ENCODE assay signal across 1 cellular context in genomic region chr22:48943567-48944432, GRCh38.
TF ChIP-seq lines count a peak whose summit lies in the region.

No MANE protein-coding gene starts in this region.

TF ChIP-seq in HepG2, 621 proteins besides CTCF, POLR2A, EP300 and RAD21 (continued from another document and continues in another):
- peak; percentile 38; the same call in 1 of the 2 replicates for TF ChIP-seq POGK (CRISPR knock-in tag; conservative IDR thresholded peaks at IDR 0.05)
- TF ChIP-seq ZNF280B (CRISPR knock-in tag; IDR thresholded peaks at IDR 0.05; ENCODE audit: borderline replicate concordance), result no peak
- TF ChIP-seq RNF219 (CRISPR knock-in tag; IDR thresholded peaks at IDR 0.05), result no peak
- no peak for TF ChIP-seq HES4 (CRISPR knock-in tag; IDR thresholded peaks at IDR 0.05; ENCODE audit: borderline replicate concordance)
- TF ChIP-seq IKZF5 (CRISPR knock-in tag; IDR thresholded peaks at IDR 0.05), result peak; percentile 77
- no peak for TF ChIP-seq NPAS2 (CRISPR knock-in tag; IDR thresholded peaks at IDR 0.05; ENCODE audit: borderline replicate concordance)
- TF ChIP-seq SRSF1 (optimal IDR thresholded peaks at IDR 0.05; ENCODE audit: low read depth, low read length), result no peak
- TF ChIP-seq GRHL1 (CRISPR knock-in tag; conservative IDR thresholded peaks at IDR 0.05), result no peak
- TF ChIP-seq SP2 (CRISPR knock-in tag; IDR thresholded peaks at IDR 0.05), result 0 out of 2 replicates have a peak, but pooled peaks have one; percentile 33
- TF ChIP-seq NFIB (CRISPR knock-in tag; IDR thresholded peaks at IDR 0.05; ENCODE audit: borderline replicate concordance), result no peak
- TF ChIP-seq ATF4 (CRISPR knock-in tag; IDR thresholded peaks at IDR 0.05), result no peak
- TF ChIP-seq ZNF589 (CRISPR knock-in tag; conservative IDR thresholded peaks at IDR 0.05), result no peak; the same call in 1 of the 2 replicates
- TF ChIP-seq IKZF1 (IDR thresholded peaks at IDR 0.05), result no peak
- TF ChIP-seq MNT (IDR thresholded peaks at IDR 0.05), result no peak
- TF ChIP-seq SNAI1 (CRISPR knock-in tag; IDR thresholded peaks at IDR 0.05; ENCODE audit: borderline replicate concordance), result peak; percentile 72; the same call in 1 of the 2 replicates
- no peak for TF ChIP-seq GABPA (IDR thresholded peaks at IDR 0.05; ENCODE audit: low read depth, low read length)
- TF ChIP-seq GABPA (CRISPR knock-in tag; IDR thresholded peaks at IDR 0.05; ENCODE audit: low read depth), result peak; percentile 58; the same call in 1 of the 2 replicates
- peak; percentile 76 for TF ChIP-seq ZNF574 (CRISPR knock-in tag; IDR thresholded peaks at IDR 0.05)
- no peak for TF ChIP-seq ZBTB49 (CRISPR knock-in tag; IDR thresholded peaks at IDR 0.05; ENCODE audit: borderline replicate concordance)
- no peak for TF ChIP-seq ZFP62 (CRISPR knock-in tag; IDR thresholded peaks at IDR 0.05)
- no peak for TF ChIP-seq ATF6 (CRISPR knock-in tag; conservative IDR thresholded peaks at IDR 0.05)
- no peak for TF ChIP-seq ZNF775 (CRISPR knock-in tag; IDR thresholded peaks at IDR 0.05; ENCODE audit: borderline replicate concordance)
- no peak; the same call in 1 of the 2 replicates for TF ChIP-seq ZNF343 (CRISPR knock-in tag; IDR thresholded peaks at IDR 0.05)
- no peak for TF ChIP-seq ZNF235 (CRISPR knock-in tag; IDR thresholded peaks at IDR 0.05; ENCODE audit: borderline replicate concordance)
- peak; percentile 84 for TF ChIP-seq ATF2 (CRISPR knock-in tag; IDR thresholded peaks at IDR 0.05)
- no peak for TF ChIP-seq CSRNP2 (CRISPR knock-in tag; conservative IDR thresholded peaks at IDR 0.05; ENCODE audit: low read depth)
- peak; percentile 54; the same call in 1 of the 2 replicates for TF ChIP-seq HIVEP1 (CRISPR knock-in tag; IDR thresholded peaks at IDR 0.05)
- no peak for TF ChIP-seq CENPT (CRISPR knock-in tag; IDR thresholded peaks at IDR 0.05; ENCODE audit: low read depth)
- peak; percentile 56; the same call in 1 of the 2 replicates for TF ChIP-seq ESRRA (CRISPR knock-in tag; IDR thresholded peaks at IDR 0.05; ENCODE audit: low read depth)
- no peak for TF ChIP-seq RARG (CRISPR knock-in tag; IDR thresholded peaks at IDR 0.05; ENCODE audit: low read depth)
